Comparison of ENCODE assay signal across 1 cellular context in the genomic region with DNA sequence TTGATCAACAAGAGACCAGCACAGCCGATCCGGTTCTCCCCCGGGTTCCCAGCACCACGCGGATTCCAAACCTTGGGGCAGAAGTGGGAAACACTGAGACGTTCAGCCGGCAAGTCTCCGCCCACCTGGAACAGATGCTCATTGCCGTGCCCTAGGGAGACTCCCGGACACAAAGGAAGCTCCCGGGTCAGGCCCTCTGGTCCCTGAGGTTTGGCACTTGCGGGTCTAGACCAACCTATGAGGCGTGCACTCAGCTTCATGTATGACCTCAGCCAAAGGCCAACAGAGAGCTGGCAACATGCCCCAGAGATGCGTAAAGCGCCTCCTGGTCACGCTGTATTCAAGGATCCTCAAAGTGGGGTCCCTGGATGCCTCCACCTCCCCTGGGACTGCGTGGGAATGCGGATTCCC.
TF ChIP-seq lines count a peak whose summit lies in the region.

No MANE protein-coding gene starts in this region.

TF ChIP-seq in WTC11, 78 proteins besides CTCF, POLR2A, EP300 and RAD21 (continued from another document):
- TF ChIP-seq, protein P1, sequence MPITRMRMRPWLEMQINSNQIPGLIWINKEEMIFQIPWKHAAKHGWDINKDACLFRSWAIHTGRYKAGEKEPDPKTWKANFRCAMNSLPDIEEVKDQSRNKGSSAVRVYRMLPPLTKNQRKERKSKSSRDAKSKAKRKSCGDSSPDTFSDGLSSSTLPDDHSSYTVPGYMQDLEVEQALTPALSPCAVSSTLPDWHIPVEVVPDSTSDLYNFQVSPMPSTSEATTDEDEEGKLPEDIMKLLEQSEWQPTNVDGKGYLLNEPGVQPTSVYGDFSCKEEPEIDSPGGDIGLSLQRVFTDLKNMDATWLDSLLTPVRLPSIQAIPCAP (CRISPR knock-in tag; IDR thresholded peaks at IDR 0.05), result no peak
- no peak for TF ChIP-seq TEAD4 (CRISPR knock-in tag; IDR thresholded peaks at IDR 0.05)
- TF ChIP-seq, protein P2, sequence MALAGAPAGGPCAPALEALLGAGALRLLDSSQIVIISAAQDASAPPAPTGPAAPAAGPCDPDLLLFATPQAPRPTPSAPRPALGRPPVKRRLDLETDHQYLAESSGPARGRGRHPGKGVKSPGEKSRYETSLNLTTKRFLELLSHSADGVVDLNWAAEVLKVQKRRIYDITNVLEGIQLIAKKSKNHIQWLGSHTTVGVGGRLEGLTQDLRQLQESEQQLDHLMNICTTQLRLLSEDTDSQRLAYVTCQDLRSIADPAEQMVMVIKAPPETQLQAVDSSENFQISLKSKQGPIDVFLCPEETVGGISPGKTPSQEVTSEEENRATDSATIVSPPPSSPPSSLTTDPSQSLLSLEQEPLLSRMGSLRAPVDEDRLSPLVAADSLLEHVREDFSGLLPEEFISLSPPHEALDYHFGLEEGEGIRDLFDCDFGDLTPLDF (CRISPR knock-in tag; IDR thresholded peaks at IDR 0.05), result no peak
- TF ChIP-seq PRRX2 (CRISPR knock-in tag; IDR thresholded peaks at IDR 0.05), result no peak
